ENCODE assay signal across 15 cellular contexts in the genomic region with DNA sequence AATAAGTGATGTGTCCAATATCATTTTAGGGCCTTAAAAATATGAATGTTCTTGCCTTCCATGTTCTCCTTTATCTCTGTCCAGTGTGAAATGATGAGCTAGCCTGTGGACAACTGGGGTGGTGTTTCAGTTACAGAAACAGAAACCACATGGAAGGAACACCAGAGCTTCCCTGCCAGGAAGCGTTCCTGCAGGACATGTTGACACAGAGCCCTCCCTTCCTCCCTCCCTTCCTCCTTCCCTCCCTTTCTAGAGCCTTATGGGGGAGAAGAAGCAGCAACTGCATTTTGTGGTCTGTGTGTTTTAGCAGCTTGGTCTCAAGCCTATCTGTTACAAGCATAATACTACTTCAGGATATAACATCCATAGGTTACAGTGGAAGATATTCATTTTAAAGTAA.
DNase-seq lines count a peak whose midpoint lies in the region; ATAC-seq and TF ChIP-seq lines count a peak whose summit lies in the region.
"Had no signal": no experiment of that assay in that cellular context is flagged by ENCODE, and none has a peak within 500 bp of the region (broad histone marks: within the 10 kb centered on the region; RNA-seq: fewer than 3 reads in every experiment).

No MANE protein-coding gene starts in this region.

- no peak overlapping the region for H3K23ac ChIP-seq in trophoblast cell (ENCODE audit: low read length)

- H3K79me2 ChIP-seq in trophoblast cell (ENCODE audit: control insufficient read depth, insufficient read depth, low read length, poor library complexity), result no peaks in the 10 kb centered on the region

- no CpG with 5 or more reads among the region's 1 CpG for WGBS in trophoblast cell (ENCODE audit: extremely low coverage, insufficient coverage, insufficient read length)

- H3K18ac ChIP-seq in trophoblast cell (ENCODE audit: low read length), result no peak overlapping the region

- ATAC-seq in GM18870 (IDR thresholded peaks at IDR 0.05; ENCODE audit: unreplicated experiment) (no peak), GM19328 (IDR thresholded peaks at IDR 0.05; ENCODE audit: unreplicated experiment) (no peak)

- H3K27ac ChIP-seq in trophoblast cell (ENCODE audit: low read depth, low read length), result peak overlapping the region; percentile 50
- H3K27ac ChIP-seq: BLaER1 treated with 17β-estradiol and CSF1 and Interleukin-3, amounts not matched to agents 10 nM and 100 nM; esophagus muscularis mucosa; thoracic aorta had no signal

- H3K79me1 ChIP-seq in trophoblast cell (ENCODE audit: low read length), result peaks cover 10% of the 10 kb centered on the region

- H3K9ac ChIP-seq in trophoblast cell (ENCODE audit: low read length), result no peak overlapping the region
- H3K9ac ChIP-seq: BLaER1 treated with 17β-estradiol and CSF1 and Interleukin-3, amounts not matched to agents 10 nM and 100 nM had no signal

- H3K27me3 ChIP-seq in trophoblast cell (ENCODE audit: insufficient read depth, low read length), result no peaks in the 10 kb centered on the region
- H3K27me3 ChIP-seq: BLaER1 treated with 17β-estradiol and CSF1 and Interleukin-3, amounts not matched to agents 10 nM and 100 nM; esophagus muscularis mucosa had no signal

- H4K12ac ChIP-seq in trophoblast cell (ENCODE audit: low read depth, low read length), result no peak overlapping the region

- H3K4me1 ChIP-seq in trophoblast cell (ENCODE audit: control insufficient read depth in 1 of 2, insufficient read depth in 2 of 2, low read length in 2 of 2), result peaks cover 4 to 8% of the 10 kb centered on the region in 2 experiments
- H3K4me1 ChIP-seq: BLaER1 treated with 17β-estradiol and CSF1 and Interleukin-3, amounts not matched to agents 10 nM and 100 nM; esophagus muscularis mucosa had no signal

- no peak overlapping the region for H2AFZ ChIP-seq in trophoblast cell (ENCODE audit: insufficient read depth, low read length, poor library complexity)

- H3K36me3 ChIP-seq in trophoblast cell (ENCODE audit: control insufficient read depth in 1 of 2, insufficient read depth in 2 of 2, low read length in 2 of 2), result no peaks in the 10 kb centered on the region
- H3K36me3 ChIP-seq: BLaER1 treated with 17β-estradiol and CSF1 and Interleukin-3, amounts not matched to agents 10 nM and 100 nM; esophagus muscularis mucosa; thoracic aorta had no signal

- no peak overlapping the region for H2BK120ac ChIP-seq in trophoblast cell (ENCODE audit: insufficient read depth, low read length, poor library complexity)

- peak overlapping the region; percentile 82 for H2BK12ac ChIP-seq in trophoblast cell (ENCODE audit: low read length)

- no peak for TF ChIP-seq CTCF in fibroblast of the aortic adventitia (IDR thresholded peaks at IDR 0.05; ENCODE audit: insufficient read depth, low read length)

- H3K9me3 ChIP-seq in trophoblast cell (ENCODE audit: insufficient read depth, low read depth, low read length), result no peaks in the 10 kb centered on the region
- H3K9me3 ChIP-seq: esophagus muscularis mucosa, thoracic aorta had no signal

- no peak overlapping the region for H4K8ac ChIP-seq in trophoblast cell (ENCODE audit: low read depth, low read length)

- no peak overlapping the region for H3K4ac ChIP-seq in trophoblast cell (ENCODE audit: low read depth, low read length)

- no peak overlapping the region for H2AK5ac ChIP-seq in trophoblast cell (ENCODE audit: low read length)

- DNase-seq in HPDE6-E6E7 (ENCODE audit: extremely low spot score) (peak; percentile 2), amniotic epithelial cell (ENCODE audit: low read depth) (peak; percentile 73), fibroblast of the aortic adventitia (ENCODE audit: low read depth) (peak; percentile 25), trophoblast cell (no peak), KG1 (lab: John Stamatoyannopoulos, UW) (no peak)
- DNase-seq: amniotic stem cell; DMS79; NCI-H2029 treated with DMSO at 0.1 percent for 48 hours; NCI-H774; stimulated activated CD4-positive, alpha-beta T cell treated with anti-CD3 and anti-CD28 coated beads, Interleukin-4, amount 100 ng/mL, for 1 hour had no signal

- no peak overlapping the region for H3K4me3 ChIP-seq in fibroblast of the aortic adventitia (ENCODE audit: low read depth, low read length)
- no peak overlapping the region for H3K4me3 ChIP-seq in trophoblast cell (ENCODE audit: low read depth, low read length)
- H3K4me3 ChIP-seq: BLaER1 treated with 17β-estradiol and CSF1 and Interleukin-3, amounts not matched to agents 10 nM and 100 nM; esophagus muscularis mucosa; thoracic aorta had no signal

- peak overlapping the region; percentile 20 for H4K91ac ChIP-seq in trophoblast cell (ENCODE audit: low read depth, low read length)

- no peak overlapping the region for H3K4me2 ChIP-seq in trophoblast cell (ENCODE audit: low read length)
- H3K4me2 ChIP-seq: BLaER1 treated with 17β-estradiol and CSF1 and Interleukin-3, amounts not matched to agents 10 nM and 100 nM had no signal

- H3K14ac ChIP-seq in trophoblast cell (ENCODE audit: low read length), result peak overlapping the region; percentile 24

- H2BK5ac ChIP-seq in trophoblast cell (ENCODE audit: low read depth, low read length, poor library complexity), result peak overlapping the region; percentile 3

Comparison
In these comparisons a context has a peak if more than half of its experiments do, and no peak if none do; other contexts are left out.
1. DNase-seq: peak in HPDE6-E6E7 (single experiment), amniotic epithelial cell (single experiment) and fibroblast of the aortic adventitia (single experiment); none in trophoblast cell (0 of 2) and KG1 (single experiment).